In genomic region chr12:105478778-105479177, GRCh38 we compare ENCODE assay signal across 5 cellular contexts.
DNase-seq lines count a peak whose midpoint lies in the region; ATAC-seq and TF ChIP-seq lines count a peak whose summit lies in the region.
"Not testable (repeated sequence)": the region's sequence is repeated elsewhere in the genome, so short reads cannot be mapped to it uniquely, and the experiment has no call there.

No MANE protein-coding gene starts in this region.

- H3K4me1 ChIP-seq in Caco-2 (peaks cover 28% of the 10 kb centered on the region), GM23338 (ENCODE audit: insufficient read depth) (peaks cover 24% of the 10 kb centered on the region)
- H3K4me1 ChIP-seq in trophoblast cell (ENCODE audit: control insufficient read depth in 1 of 2, insufficient read depth in 2 of 2, low read length in 2 of 2), result not testable (repeated sequence)

- not testable (repeated sequence) for H3K18ac ChIP-seq in trophoblast cell (ENCODE audit: low read length)

- H4K12ac ChIP-seq in trophoblast cell (ENCODE audit: low read depth, low read length), result not testable (repeated sequence)

- not testable (repeated sequence) for H3K27me3 Mint-ChIP-seq in Caco-2 (ENCODE audit: insufficient read depth, unreplicated experiment); GM23338 (ENCODE audit: insufficient read depth, low read depth, poor library complexity)

- H2BK120ac ChIP-seq in trophoblast cell (ENCODE audit: insufficient read depth, low read length, poor library complexity), result not testable (repeated sequence)

- not testable (repeated sequence) for H3K9me2 ChIP-seq in GM23338 (ENCODE audit: insufficient read depth)

- CTCF ChIA-PET in Caco-2 (lab: Charles Lee), result not testable (repeated sequence)

- not testable (repeated sequence) for H3K36me3 Mint-ChIP-seq in Caco-2 (ENCODE audit: insufficient read depth, unreplicated experiment); GM23338 (ENCODE audit: low read depth)

- H3K4me1 Mint-ChIP-seq in Caco-2 (ENCODE audit: low read depth, unreplicated experiment) (peaks cover 36% of the 10 kb centered on the region), GM23338 (peaks cover 21% of the 10 kb centered on the region; the same call in 2 of the 3 replicates)

- H3K36me3 ChIP-seq in Caco-2 (ENCODE audit: control insufficient read depth, insufficient read depth, low read length); GM23338 (ENCODE audit: insufficient read depth); WERI-Rb-1; trophoblast cell (ENCODE audit: control insufficient read depth in 1 of 2, insufficient read depth in 2 of 2, low read length in 2 of 2): not testable (repeated sequence)

- H3K9me3 Mint-ChIP-seq in Caco-2 (ENCODE audit: unreplicated experiment); GM23338: not testable (repeated sequence)

- H2AK5ac ChIP-seq in trophoblast cell (ENCODE audit: low read length), result not testable (repeated sequence)

- not testable (repeated sequence) for H3K9ac ChIP-seq in trophoblast cell (ENCODE audit: low read length)

- not testable (repeated sequence) for H3K4ac ChIP-seq in trophoblast cell (ENCODE audit: low read depth, low read length)

- ATAC-seq in GM23338, result not testable (repeated sequence)

- H2BK5ac ChIP-seq in trophoblast cell (ENCODE audit: low read depth, low read length, poor library complexity), result not testable (repeated sequence)

- H3K27ac ChIP-seq in GM23338 (ENCODE audit: low read depth); trophoblast cell (ENCODE audit: low read depth, low read length): not testable (repeated sequence)
- H3K27ac ChIP-seq in WERI-Rb-1, result peak overlapping the region; percentile 76

- H3K27me3 ChIP-seq in Caco-2 (replicated peaks; ENCODE audit: control insufficient read depth, insufficient read depth, low read length); GM23338 (ENCODE audit: insufficient read depth); WERI-Rb-1 (ENCODE audit: insufficient read depth, low read depth, severe bottlenecking); trophoblast cell (ENCODE audit: insufficient read depth, low read length): not testable (repeated sequence)

- not testable (repeated sequence) for H3K79me2 ChIP-seq in GM23338 (replicated peaks; ENCODE audit: insufficient read depth); trophoblast cell (ENCODE audit: control insufficient read depth, insufficient read depth, low read length, poor library complexity)

- H3K4me3 ChIP-seq in Caco-2 (ENCODE audit: low read depth, low read length); GM23338; WERI-Rb-1 (ENCODE audit: low read depth, low read length); trophoblast cell (ENCODE audit: low read depth, low read length): not testable (repeated sequence)

- H3F3A ChIP-seq in GM23338 (replicated peaks; ENCODE audit: low read depth), result not testable (repeated sequence)

- not testable (repeated sequence) for H4K91ac ChIP-seq in trophoblast cell (ENCODE audit: low read depth, low read length)

- TF ChIP-seq CTCF in Caco-2 (IDR thresholded peaks at IDR 0.05; ENCODE audit: insufficient read depth in 1 of 2, low read depth in 1 of 2, low read length in 1 of 2, severe bottlenecking in 1 of 2, unreplicated experiment in 1 of 2); GM23338 (conservative IDR thresholded peaks at IDR 0.05; ENCODE audit: low read depth in 2 of 2); WERI-Rb-1 (IDR thresholded peaks at IDR 0.05; ENCODE audit: low read depth, low read length): not testable (repeated sequence)

- H3K4me2 ChIP-seq in GM23338; trophoblast cell (ENCODE audit: low read length): not testable (repeated sequence)

- not testable (repeated sequence) for BruUV-seq in Caco-2 (replicated peaks; lab: Mats Ljungman, UMichigan)

- POLR2A ChIA-PET in Caco-2 (lab: Charles Lee), result not testable (repeated sequence)

- intact Hi-C loops in Caco-2 (cut with micrococcal nuclease; ENCODE audit: unreplicated experiment), result not testable (repeated sequence)

- DNase-seq in Caco-2; GM23338 (ENCODE audit: low spot score); WERI-Rb-1: not testable (repeated sequence)
- DNase-seq in NCI-H524 treated with DMSO at 0.1 percent for 48 hours (lab: John Stamatoyannopoulos, UW) (peak; percentile 4), trophoblast cell (peak; percentile 60 to 79)

- WGBS in trophoblast cell (ENCODE audit: extremely low coverage, insufficient coverage, insufficient read length), result no CpG with 5 or more reads among the region's 9 CpGs

- H4K20me1 ChIP-seq in GM23338 (replicated peaks; ENCODE audit: insufficient read depth), result not testable (repeated sequence)

- H3K9me3 ChIP-seq in Caco-2; WERI-Rb-1 (ENCODE audit: severe bottlenecking); trophoblast cell (ENCODE audit: insufficient read depth, low read depth, low read length): not testable (repeated sequence)

- H3K14ac ChIP-seq in trophoblast cell (ENCODE audit: low read length), result not testable (repeated sequence)

- H2AFZ ChIP-seq in GM23338, result peak overlapping the region; percentile 84; the same call in 1 of the 2 replicates
- H2AFZ ChIP-seq in trophoblast cell (ENCODE audit: insufficient read depth, low read length, poor library complexity), result not testable (repeated sequence)

- not testable (repeated sequence) for H2BK12ac ChIP-seq in trophoblast cell (ENCODE audit: low read length)

- H3K4me3 Mint-ChIP-seq in Caco-2 (ENCODE audit: unreplicated experiment); GM23338: not testable (repeated sequence)

- H4K8ac ChIP-seq in trophoblast cell (ENCODE audit: low read depth, low read length), result not testable (repeated sequence)

- H3K23ac ChIP-seq in trophoblast cell (ENCODE audit: low read length), result not testable (repeated sequence)

- peak overlapping the region; percentile 62 for H3K27ac Mint-ChIP-seq in Caco-2 (ENCODE audit: unreplicated experiment)
- not testable (repeated sequence) for H3K27ac Mint-ChIP-seq in GM23338

- not testable (repeated sequence) for H3K79me1 ChIP-seq in trophoblast cell (ENCODE audit: low read length)
